ENCODE assay signal across 22 cellular contexts in the genomic region with DNA sequence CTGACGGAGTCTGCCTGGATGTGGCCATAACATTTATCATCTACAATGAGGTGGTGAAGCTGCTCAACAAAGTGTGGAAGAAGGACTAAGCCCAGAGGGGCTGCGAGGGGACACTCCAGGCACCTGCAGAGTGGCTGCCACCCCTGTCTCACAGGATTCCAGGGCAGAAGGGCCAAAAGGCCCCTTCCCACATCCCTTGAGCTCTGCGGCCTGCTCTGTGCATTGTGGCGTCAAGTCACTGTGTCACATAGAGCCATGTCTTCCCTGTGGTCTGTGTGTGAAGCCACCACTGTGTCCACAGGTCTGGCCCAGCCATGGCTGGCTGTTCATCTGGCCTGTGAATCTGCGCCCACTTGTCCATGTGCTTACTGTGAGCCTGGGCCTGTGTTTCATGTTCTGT.
DNase-seq lines count a peak whose midpoint lies in the region; ATAC-seq, FAIRE-seq and TF ChIP-seq lines count a peak whose summit lies in the region.
"Had no signal": no experiment of that assay in that cellular context is flagged by ENCODE, and none has a peak within 500 bp of the region (broad histone marks: within the 10 kb centered on the region; RNA-seq: fewer than 3 reads in every experiment).

No MANE protein-coding gene starts in this region.

- H3K23me2 ChIP-seq in H9 (ENCODE audit: insufficient read length, low read depth, low read length, poor library complexity, severe bottlenecking), result no peaks in the 10 kb centered on the region

- H3K23ac ChIP-seq in H9 (ENCODE audit: insufficient read length, low read depth, low read length), result no peak overlapping the region

- no peak overlapping the region for H3K4ac ChIP-seq in H9 (ENCODE audit: low read depth, low read length)

- intact Hi-C loops in kidney (cut with DNase I), result no loop called here
- intact Hi-C loops in posterior vena cava (cut with DNase I), result no loop called here
- intact Hi-C loops in upper lobe of right lung (cut with DNase I), result no loop called here

- H2BK15ac ChIP-seq in H9 (ENCODE audit: low read depth, low read length), result no peak overlapping the region

- H4K20me1 ChIP-seq in H9 (ENCODE audit: control insufficient read depth, insufficient read depth, insufficient read length), result no peaks in the 10 kb centered on the region

- no peak overlapping the region for H3K4me3 Mint-ChIP-seq in H9
- H3K4me3 Mint-ChIP-seq: CD4-positive, CD25-positive, alpha-beta regulatory T cell; CD8-positive, alpha-beta memory T cell had no signal

- no CpG with 5 or more reads among the region's 5 CpGs for WGBS in H9 (ENCODE audit: extremely low coverage, insufficient read length, low lambda C conversion rate)

- no peak overlapping the region for H2BK20ac ChIP-seq in H9 (ENCODE audit: low read depth, low read length, poor library complexity, severe bottlenecking)

- FAIRE-seq in kidney (lab: Jason Lieb, UNC), result no peak
- FAIRE-seq: D721Med, GM12892, GM19239, H1, K562 had no signal

- no peaks in the 10 kb centered on the region for H3K4me1 Mint-ChIP-seq in H9
- H3K4me1 Mint-ChIP-seq: CD4-positive, CD25-positive, alpha-beta regulatory T cell had no signal

- no peak overlapping the region for H3T11ph ChIP-seq in H9 (ENCODE audit: low read length)

- no peak overlapping the region for H3K14ac ChIP-seq in H9 (ENCODE audit: insufficient read depth, low read length)

- H3K27me3 Mint-ChIP-seq in H9 (ENCODE audit: low read depth), result no peaks in the 10 kb centered on the region; the same call in none of the 2 replicates
- H3K27me3 Mint-ChIP-seq: CD4-positive, CD25-positive, alpha-beta regulatory T cell; CD8-positive, alpha-beta memory T cell had no signal

- H3K27me3 ChIP-seq in H9 (ENCODE audit: insufficient read depth, low read length), result no peaks in the 10 kb centered on the region
- H3K27me3 ChIP-seq in upper lobe of right lung, result no peaks in the 10 kb centered on the region
- H3K27me3 ChIP-seq: BE2C had no signal

- no peak overlapping the region for H2BK120ac ChIP-seq in H9 (ENCODE audit: low read depth, low read length, poor library complexity, severe bottlenecking)

- no peak overlapping the region for H2AFZ ChIP-seq in H9 (ENCODE audit: low read length)

- peak; percentile 5 for DNase-seq in H9
- peak; percentile 41 for DNase-seq in kidney
- peak; percentile 48 for DNase-seq in posterior vena cava (ENCODE audit: low spot score)
- peak; percentile 39 for DNase-seq in upper lobe of right lung
- no peak for DNase-seq in DMS153 treated with DMSO at 0.1 percent for 48 hours (lab: John Stamatoyannopoulos, UW; ENCODE audit: unreplicated experiment)
- DNase-seq: BE2C; C1 segment of cervical spinal cord; Caco-2; CD4-positive, CD25-positive, alpha-beta regulatory T cell; CD8-positive, alpha-beta memory T cell; DMS79; GDM1; IMR-90 had no signal

- no peak overlapping the region for H3K56ac ChIP-seq in H9 (ENCODE audit: insufficient read length, low read depth, low read length)

- no peaks in the 10 kb centered on the region for H3K36me3 ChIP-seq in kidney (ENCODE audit: control insufficient read depth in 1 of 2, insufficient read depth in 2 of 2, low read length in 2 of 2)
- no peaks in the 10 kb centered on the region for H3K36me3 ChIP-seq in upper lobe of right lung
- H3K36me3 ChIP-seq: BE2C, HAP-1 had no signal

- H3K9ac ChIP-seq in H9 (ENCODE audit: extremely low read depth, insufficient read length, low read length) (no peak overlapping the region), kidney (ENCODE audit: low read length in 2 of 2) (no peak overlapping the region)

- H3K4me1 ChIP-seq in H9 (ENCODE audit: insufficient read depth, low read length) (no peaks in the 10 kb centered on the region), kidney (ENCODE audit: control insufficient read depth in 1 of 2, insufficient read depth in 1 of 2, low read depth in 1 of 2, low read length in 2 of 2) (no peaks in the 10 kb centered on the region), upper lobe of right lung (no peaks in the 10 kb centered on the region)
- H3K4me1 ChIP-seq: BE2C, Caco-2, HAP-1 had no signal

- H2AK5ac ChIP-seq in H9 (ENCODE audit: insufficient read length, low read length), result no peak overlapping the region

- H3K79me2 ChIP-seq in H9 (ENCODE audit: insufficient read depth, low read length), result no peaks in the 10 kb centered on the region

- H3K9me3 ChIP-seq in H9 (ENCODE audit: control insufficient read depth, low read depth, low read length), result peaks cover 83% of the 10 kb centered on the region
- no peaks in the 10 kb centered on the region for H3K9me3 ChIP-seq in kidney (ENCODE audit: control insufficient read depth in 1 of 2, low read length in 2 of 2)
- no peaks in the 10 kb centered on the region for H3K9me3 ChIP-seq in upper lobe of right lung
- H3K9me3 ChIP-seq: Caco-2, HAP-1 had no signal

- no peak overlapping the region for H3K18ac ChIP-seq in H9 (ENCODE audit: insufficient read length, low read depth, low read length)

- H4K5ac ChIP-seq in H9 (ENCODE audit: insufficient read length, low read depth, low read length), result no peak overlapping the region

- no peak overlapping the region for H4K8ac ChIP-seq in H9 (replicated peaks; ENCODE audit: insufficient read length, low read depth, low read length)

- H3K27ac ChIP-seq in H9 (ENCODE audit: insufficient read length, low read depth, low read length), result no peak overlapping the region
- H3K27ac ChIP-seq in kidney (ENCODE audit: low read depth in 2 of 2, low read length in 2 of 2), result no peak overlapping the region
- no peak overlapping the region for H3K27ac ChIP-seq in upper lobe of right lung
- H3K27ac ChIP-seq: HL-60 had no signal

- no peak overlapping the region for H2BK5ac ChIP-seq in H9 (ENCODE audit: insufficient read length, low read length)

- no peak overlapping the region for H2BK12ac ChIP-seq in H9 (ENCODE audit: insufficient read length, low read depth, low read length)

- H3K36me3 Mint-ChIP-seq in H9 (ENCODE audit: insufficient read depth in 1 of 3, low read depth in 3 of 3), result peaks cover 5 to 18% (median 18%) of the 10 kb centered on the region in 3 experiments; a peak in 6 of 7 replicates
- H3K36me3 Mint-ChIP-seq: CD4-positive, CD25-positive, alpha-beta regulatory T cell had no signal

- no peak overlapping the region for H3K27ac Mint-ChIP-seq in H9
- H3K27ac Mint-ChIP-seq: CD4-positive, CD25-positive, alpha-beta regulatory T cell; CD8-positive, alpha-beta memory T cell had no signal

- peaks cover 72 to 79% of the 10 kb centered on the region in 2 experiments for H3K9me3 Mint-ChIP-seq in H9

- no peaks in the 10 kb centered on the region for H3K79me1 ChIP-seq in H9 (ENCODE audit: insufficient read depth, low read depth, low read length, poor library complexity, severe bottlenecking)

- H3K4me3 ChIP-seq in kidney (ENCODE audit: low read length in 2 of 2) (no peak overlapping the region), upper lobe of right lung (no peak overlapping the region)
- H3K4me3 ChIP-seq: HAP-1, K562 had no signal

- no peak for TF ChIP-seq CTCF in H9 (conservative IDR thresholded peaks at IDR 0.05)
- no peak for TF ChIP-seq CTCF in kidney (IDR thresholded peaks at IDR 0.05; ENCODE audit: borderline replicate concordance, extremely low read depth, insufficient read depth)
- no peak for TF ChIP-seq CTCF in upper lobe of right lung (IDR thresholded peaks at IDR 0.05)

- H3K4me2 ChIP-seq in H9 (ENCODE audit: insufficient read depth, insufficient read length, low read length), result no peak overlapping the region

- H4K91ac ChIP-seq in H9 (ENCODE audit: insufficient read length, low read depth, low read length), result no peak overlapping the region

- ATAC-seq in upper lobe of right lung (no peak), HG03097 (IDR thresholded peaks at IDR 0.05; ENCODE audit: low FRiP score, unreplicated experiment) (no peak), HG03469 (IDR thresholded peaks at IDR 0.05; ENCODE audit: unreplicated experiment) (no peak)
- ATAC-seq: K562 had no signal
